Comparison of ENCODE assay signal across 8 cellular contexts in genomic region chr4:1683371-1683902, GRCh38.
A peak's percentile ranks its signal among the peaks of the same experiment; 100 is the strongest.
DNase-seq lines count a peak whose midpoint lies in the region; ATAC-seq and TF ChIP-seq lines count a peak whose summit lies in the region.

No MANE protein-coding gene starts in this region.

- DNase-seq in AG20443 (ENCODE audit: low spot score) (peak; percentile 66), NCI-H345 treated with DMSO at 0.1 percent for 48 hours (lab: John Stamatoyannopoulos, UW; ENCODE audit: unreplicated experiment) (peak; percentile 1), astrocyte of the cerebellum (ENCODE audit: low read depth) (peak; percentile 60), iPS DF 6.9 (ENCODE audit: low read depth, low spot score) (no peak), skeletal muscle cell (ENCODE audit: low read depth) (peak; percentile 79)

- no peaks in the 10 kb centered on the region for H3K36me3 ChIP-seq in iPS DF 6.9 (ENCODE audit: control insufficient read depth, insufficient read depth, low read length)

- WGBS in iPS DF 6.9 (ENCODE audit: insufficient coverage, insufficient read length), result no CpG with 5 or more reads among the region's 30 CpGs

- H3K9me3 ChIP-seq in iPS DF 6.9 (ENCODE audit: control insufficient read depth, insufficient read depth, low read length), result no peaks in the 10 kb centered on the region

- H3K4me1 ChIP-seq in iPS DF 6.9 (ENCODE audit: control insufficient read depth, insufficient read depth, low read length), result peaks cover 7% of the 10 kb centered on the region

- H3K27me3 ChIP-seq in iPS DF 6.9 (ENCODE audit: control insufficient read depth, insufficient read depth, low read length), result peaks cover 8% of the 10 kb centered on the region; the same call in 1 of the 2 replicates

- no peak for TF ChIP-seq CTCF in astrocyte of the cerebellum (IDR thresholded peaks at IDR 0.05; ENCODE audit: low read depth, low read length, missing control alignments)

- H3K27ac ChIP-seq in iPS DF 6.9 (ENCODE audit: low read length), result no peak overlapping the region

- in situ Hi-C loops in astrocyte of the cerebellum (cut with HindIII; ENCODE audit: low sequenced_read_pairs), result no loop called here

- ATAC-seq in GM19351 (IDR thresholded peaks at IDR 0.05; ENCODE audit: unreplicated experiment) (peak; percentile 5), HG02884 (IDR thresholded peaks at IDR 0.05; ENCODE audit: unreplicated experiment) (no peak), HG02840 (IDR thresholded peaks at IDR 0.05; ENCODE audit: low FRiP score, unreplicated experiment) (no peak)

- H3K4me3 ChIP-seq in astrocyte of the cerebellum (ENCODE audit: low read depth, low read length) (peak overlapping the region; percentile 49), iPS DF 6.9 (ENCODE audit: low read length) (peak overlapping the region; percentile 58), skeletal muscle cell (ENCODE audit: low read depth, low read length) (peak overlapping the region; percentile 61)
